Comparison of ENCODE assay signal across 11 cellular contexts in the genomic region with DNA sequence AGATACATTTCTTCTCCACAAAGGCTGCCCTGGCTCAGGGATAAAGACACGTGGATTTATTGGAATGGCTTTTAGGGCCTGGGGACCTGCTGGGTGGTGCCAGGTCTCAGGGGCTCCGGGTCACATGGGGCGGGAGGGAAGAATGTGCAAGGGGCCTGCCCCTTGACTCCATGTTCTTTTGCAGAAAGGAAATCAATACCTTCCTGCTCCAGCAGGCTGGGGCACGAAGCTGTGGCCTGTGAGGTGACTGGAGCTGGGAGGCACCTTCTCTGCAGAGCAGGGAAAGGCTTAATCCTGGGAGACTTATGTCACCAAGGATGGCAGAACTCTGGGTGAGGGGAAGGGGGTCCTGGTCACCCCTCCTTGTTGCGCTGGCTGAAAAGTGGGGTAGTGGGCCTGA. TPM values are rescaled to one million over a fixed set of nuclear protein-coding genes. Genes with fewer than 3 reads are reported as not detected.
A peak's percentile ranks its signal among the peaks of the same experiment; 100 is the strongest.
DNase-seq lines count a peak whose midpoint lies in the region; ATAC-seq and TF ChIP-seq lines count a peak whose summit lies in the region.
"Had no signal": no experiment of that assay in that cellular context is flagged by ENCODE, and none has a peak within 500 bp of the region (broad histone marks: within the 10 kb centered on the region; RNA-seq: fewer than 3 reads in every experiment).

No MANE protein-coding gene starts in this region.

- H3K4me1 ChIP-seq in neural progenitor cell, result peaks cover 11% of the 10 kb centered on the region

- H3K9ac ChIP-seq in neural progenitor cell, result no peak overlapping the region
- H3K9ac ChIP-seq: BLaER1 treated with 17β-estradiol and CSF1 and Interleukin-3, amounts not matched to agents 10 nM and 100 nM had no signal

- CTCF ChIA-PET in Calu3 (lab: Charles Lee), result interaction anchor here (0.7 to 0.9 kb wide), 2 partner anchors 118 to 123 kb away, joined by 3 read pairs; no protein-coding TSS in a partner anchor

- H3K36me3 Mint-ChIP-seq in Calu3 (ENCODE audit: insufficient read depth, unreplicated experiment) (peaks cover 11% of the 10 kb centered on the region), neural progenitor cell (no peaks in the 10 kb centered on the region)
- peaks cover 7% of the 10 kb centered on the region for H3K36me3 Mint-ChIP-seq in central memory CD8-positive, alpha-beta T cell (ENCODE audit: insufficient read depth)

- no peak overlapping the region for H3K4me2 ChIP-seq in neural progenitor cell

- H2AFZ ChIP-seq in neural progenitor cell (replicated peaks), result peak overlapping the region; percentile 72

- DNase-seq in NCI-H2171 treated with DMSO at 0.1 percent for 48 hours (lab: John Stamatoyannopoulos, UW), result peak; percentile 35
- no peak for DNase-seq in NCI-H2171 (lab: John Stamatoyannopoulos, UW)
- peak; percentile 23 for DNase-seq in Calu3
- no peak for DNase-seq in central memory CD8-positive, alpha-beta T cell (ENCODE audit: low spot score in 2 of 2)
- no peak for DNase-seq in neural progenitor cell (ENCODE audit: low spot score)
- DNase-seq in NCI-H2196 treated with DMSO at 0.1 percent for 48 hours (lab: John Stamatoyannopoulos, UW; ENCODE audit: unreplicated experiment), result no peak
- DNase-seq: NK-92 treated with Interleukin-12 subunit alpha and Interleukin-12 subunit beta, amount 100 ng/mL, for 24 hours had no signal

- no peaks in the 10 kb centered on the region for H3K36me3 ChIP-seq in neural progenitor cell
- H3K36me3 ChIP-seq: BLaER1 treated with 17β-estradiol and CSF1 and Interleukin-3, amounts not matched to agents 10 nM and 100 nM had no signal

- H3K4me3 Mint-ChIP-seq in Calu3 (ENCODE audit: low read depth, unreplicated experiment) (no peak overlapping the region), neural progenitor cell (no peak overlapping the region)
- H3K4me3 Mint-ChIP-seq in central memory CD8-positive, alpha-beta T cell, result no peak overlapping the region

- H3K9me3 Mint-ChIP-seq in Calu3 (ENCODE audit: low read depth, unreplicated experiment) (no peaks in the 10 kb centered on the region), neural progenitor cell (no peaks in the 10 kb centered on the region)
- H3K9me3 Mint-ChIP-seq in central memory CD8-positive, alpha-beta T cell, result no peaks in the 10 kb centered on the region

- no peaks in the 10 kb centered on the region for H3K79me2 ChIP-seq in neural progenitor cell (ENCODE audit: low read depth)

- no peak for ATAC-seq in central memory CD8-positive, alpha-beta T cell (replicated peaks; ENCODE audit: extremely low read depth, poor library complexity, severe bottlenecking)
- ATAC-seq in HG03095 (IDR thresholded peaks at IDR 0.05; ENCODE audit: unreplicated experiment) (no peak), GM19023 (IDR thresholded peaks at IDR 0.05; ENCODE audit: unreplicated experiment) (no peak)

- no peak overlapping the region for H3K27ac Mint-ChIP-seq in Calu3 (ENCODE audit: unreplicated experiment)
- H3K27ac Mint-ChIP-seq in central memory CD8-positive, alpha-beta T cell (ENCODE audit: low read depth), result peak overlapping the region; percentile 59
- peak overlapping the region; percentile 15 for H3K27ac Mint-ChIP-seq in neural progenitor cell

- peaks cover 18% of the 10 kb centered on the region for H3K4me1 Mint-ChIP-seq in Calu3 (ENCODE audit: low read depth, unreplicated experiment)
- H3K4me1 Mint-ChIP-seq in central memory CD8-positive, alpha-beta T cell, result peaks cover 4% of the 10 kb centered on the region
- H3K4me1 Mint-ChIP-seq in neural progenitor cell, result peaks cover 26% of the 10 kb centered on the region

- intact Hi-C loops in Calu3 (cut with micrococcal nuclease; ENCODE audit: unreplicated experiment), result loop anchor here (2.0 to 10.0 kb wide), 3 partner anchors 268 to 1011 kb away; partner anchors contain the start of gene SDK1

- no peaks in the 10 kb centered on the region for H4K20me1 ChIP-seq in neural progenitor cell (ENCODE audit: low read depth)

- no peaks in the 10 kb centered on the region for H3K9me3 ChIP-seq in neural progenitor cell (ENCODE audit: low read depth)
- H3K9me3 ChIP-seq: BLaER1 treated with 17β-estradiol and CSF1 and Interleukin-3, amounts not matched to agents 10 nM and 100 nM had no signal

- no peak overlapping the region for H3K27ac ChIP-seq in neural progenitor cell
- H3K27ac ChIP-seq: BLaER1 treated with 17β-estradiol and CSF1 and Interleukin-3, amounts not matched to agents 10 nM and 100 nM; RWPE1 had no signal

- no peak for TF ChIP-seq CTCF in Calu3 (IDR thresholded peaks at IDR 0.05; ENCODE audit: unreplicated experiment)
- TF ChIP-seq CTCF in neural progenitor cell (IDR thresholded peaks at IDR 0.05), result no peak

- H3K27me3 ChIP-seq in neural progenitor cell, result no peaks in the 10 kb centered on the region

- H3K27me3 Mint-ChIP-seq in Calu3 (ENCODE audit: unreplicated experiment), result no peaks in the 10 kb centered on the region
- H3K27me3 Mint-ChIP-seq in central memory CD8-positive, alpha-beta T cell, result no peaks in the 10 kb centered on the region
- peaks cover 10% of the 10 kb centered on the region for H3K27me3 Mint-ChIP-seq in neural progenitor cell (ENCODE audit: insufficient read depth, low read depth)

- BruUV-seq in Calu3 (replicated peaks; lab: Mats Ljungman, UMichigan), result no TSS peak

- peaks cover 3% of the 10 kb centered on the region for H3F3A ChIP-seq in neural progenitor cell (ENCODE audit: low read depth)

- no peak overlapping the region for H3K4me3 ChIP-seq in neural progenitor cell
- H3K4me3 ChIP-seq: BLaER1 treated with 17β-estradiol and CSF1 and Interleukin-3, amounts not matched to agents 10 nM and 100 nM had no signal

RNA-seq across cellular contexts. Expression of gene GNA12, which starts 42.3 kb away (rescaled TPM):
- total RNA-seq in Calu3 (2022), result 75.4 and 78.3 TPM in 2 replicates
- 32.2 and 34.7 TPM in 2 replicates for total RNA-seq in neural progenitor cell (ENCODE audit: low replicate concordance)

Comparison
In these comparisons a context has a peak if more than half of its experiments do, and no peak if none do; other contexts are left out.
1. DNase-seq: peak in NCI-H2171 treated with DMSO at 0.1 percent for 48 hours (single experiment) and Calu3 (single experiment); none in NCI-H2171 (single experiment), central memory CD8-positive, alpha-beta T cell (0 of 2), neural progenitor cell (single experiment) and NCI-H2196 treated with DMSO at 0.1 percent for 48 hours (single experiment).